Comparison of ENCODE assay signal across 23 cellular contexts in the genomic region with DNA sequence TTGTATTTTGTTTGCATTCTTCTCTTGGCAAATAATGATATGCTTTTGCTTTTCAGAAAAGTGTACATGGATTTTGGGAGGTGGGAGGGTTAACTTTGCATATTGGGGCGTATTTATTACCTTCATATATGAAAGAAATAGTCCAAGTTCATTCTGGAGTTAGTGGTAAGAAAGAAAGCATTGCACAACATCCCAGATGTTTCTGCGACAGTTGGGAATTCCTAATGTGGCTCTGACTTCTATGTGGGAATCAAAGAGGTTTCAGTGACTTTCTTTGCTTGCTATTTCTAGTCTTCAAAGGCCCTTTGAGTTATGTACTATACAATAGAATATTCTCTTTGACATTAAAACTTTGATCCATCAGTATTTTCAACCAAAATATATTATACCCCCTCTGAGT.
"Had no signal": no experiment of that assay in that cellular context is flagged by ENCODE, and none has a peak within 500 bp of the region (broad histone marks: within the 10 kb centered on the region; RNA-seq: fewer than 3 reads in every experiment).

No MANE protein-coding gene starts in this region.

- H3K4me3 ChIP-seq: adrenal gland, cardiac muscle cell, esophagus squamous epithelium, gastrocnemius medialis, left ventricle myocardium inferior, mucosa of descending colon, neural progenitor cell, ovary, sigmoid colon, spleen, thoracic aorta, upper lobe of right lung had no signal

- ATAC-seq: gastrocnemius medialis; mucosa of descending colon; naive thymus-derived CD4-positive, alpha-beta T cell; stimulated activated naive B cell treated with anti-CD40 and anti-IgM and Interleukin-4, amounts not matched to agents 10 μg/mL and 1 μg/mL and 100 μg/mL, for 72 hours; upper lobe of right lung had no signal

- DNase-seq: activated CD4-positive, alpha-beta T cell treated with anti-CD3 and anti-CD28 coated beads for 1 hour; activated CD4-positive, alpha-beta T cell treated with anti-CD3 and anti-CD28 coated beads, Interleukin-2, amount 50 U/mL, for 48 hours; activated gamma-delta T cell; adrenal gland; dermis blood vessel endothelial cell; effector memory CD4-positive, alpha-beta T cell; esophagus squamous epithelium; gastrocnemius medialis; head of caudate nucleus; kidney glomerular epithelial cell; left ventricle myocardium inferior; mucosa of descending colon; naive thymus-derived CD4-positive, alpha-beta T cell; ovary; sigmoid colon; spleen; stimulated activated CD4-positive, alpha-beta T cell treated with anti-CD3 and anti-CD28 coated beads, Interleukin-4, amount 100 ng/mL, for 4 hours; stimulated activated naive B cell treated with anti-CD40 and anti-IgM and Interleukin-4, amounts not matched to agents 10 μg/mL and 1 μg/mL and 100 μg/mL, for 72 hours; upper lobe of right lung; WERI-Rb-1 had no signal

- H3K4me1 ChIP-seq: adrenal gland, esophagus squamous epithelium, gastrocnemius medialis, left ventricle myocardium inferior, neural progenitor cell, sigmoid colon, spleen, upper lobe of right lung had no signal

- H3K9ac ChIP-seq: neural progenitor cell had no signal

- H3K27me3 ChIP-seq: adrenal gland, cardiac muscle cell, esophagus squamous epithelium, gastrocnemius medialis, neural progenitor cell, ovary, sigmoid colon, spleen, upper lobe of right lung had no signal

- H2AFZ ChIP-seq: neural progenitor cell had no signal

- H3K9me3 ChIP-seq: adrenal gland, esophagus squamous epithelium, gastrocnemius medialis, mucosa of descending colon, ovary, sigmoid colon, thoracic aorta, upper lobe of right lung had no signal

- H3K36me3 ChIP-seq: adrenal gland, cardiac muscle cell, esophagus squamous epithelium, gastrocnemius medialis, left ventricle myocardium inferior, neural progenitor cell, ovary, sigmoid colon, spleen, thoracic aorta, upper lobe of right lung, WERI-Rb-1 had no signal

- H3K4me2 ChIP-seq: neural progenitor cell had no signal

- H3K27ac ChIP-seq: adrenal gland, cardiac muscle cell, esophagus squamous epithelium, gastrocnemius medialis, left ventricle myocardium inferior, neural progenitor cell, ovary, sigmoid colon, spleen, thoracic aorta, upper lobe of right lung, WERI-Rb-1 had no signal
